Comparison of ENCODE assay signal across 30 cellular contexts in the genomic region with DNA sequence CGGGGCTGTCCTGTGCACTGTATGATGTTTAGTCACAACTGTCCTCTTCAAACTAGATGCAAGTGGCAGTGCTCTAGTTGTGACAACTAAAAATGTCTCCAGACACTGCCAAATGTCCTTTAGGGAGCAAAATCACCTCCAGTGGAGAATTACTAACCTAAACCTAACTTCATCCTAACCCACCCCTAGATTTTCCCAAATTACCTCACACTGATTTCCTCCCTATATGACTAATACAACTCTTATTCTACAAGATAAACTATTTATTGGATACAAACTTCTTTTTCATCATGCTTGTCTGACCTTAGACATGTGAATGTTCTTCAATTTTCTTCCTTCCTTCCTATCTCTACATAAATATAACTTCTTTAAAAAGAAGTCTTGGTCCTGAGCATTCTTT. TPM values are rescaled to one million over a fixed set of nuclear protein-coding genes. Genes with fewer than 3 reads are reported as not detected.
DNase-seq lines count a peak whose midpoint lies in the region; ATAC-seq and TF ChIP-seq lines count a peak whose summit lies in the region.
"Had no signal": no experiment of that assay in that cellular context is flagged by ENCODE, and none has a peak within 500 bp of the region (broad histone marks: within the 10 kb centered on the region; RNA-seq: fewer than 3 reads in every experiment).

No MANE protein-coding gene starts in this region.

- H3K36me3 Mint-ChIP-seq in CD4-positive, alpha-beta memory T cell = peaks cover 35 to 53% of the 10 kb centered on the region in 2 donors
- peaks cover 37% of the 10 kb centered on the region for H3K36me3 Mint-ChIP-seq in central memory CD8-positive, alpha-beta T cell (ENCODE audit: insufficient read depth)
- H3K36me3 Mint-ChIP-seq in naive B cell = peaks cover 33 to 39% of the 10 kb centered on the region in 2 donors

- H4K8ac ChIP-seq in mesendoderm (ENCODE audit: low read depth, low read length) = no peak overlapping the region

- POLR2A ChIA-PET in A673 (lab: Charles Lee; ENCODE audit: low non-redundant PET) = no interaction called here
- POLR2A ChIA-PET in CD4-positive, alpha-beta memory T cell (lab: Charles Lee; ENCODE audit: partially characterized antibody) = no interaction called here
- POLR2A ChIA-PET in HEK293T (lab: Yijun Ruan, JAX) = no interaction called here

- H3K27ac Mint-ChIP-seq in CD4-positive, alpha-beta memory T cell = peak overlapping the region in 4 of 7 donors; percentile 14 to 32 (median 18)
- peak overlapping the region; percentile 26 for H3K27ac Mint-ChIP-seq in central memory CD8-positive, alpha-beta T cell (ENCODE audit: low read depth)
- H3K27ac Mint-ChIP-seq in naive B cell = peak overlapping the region in 5 of 6 donors; percentile 10 to 95 (median 71)
- H3K27ac Mint-ChIP-seq: activated naive CD8-positive, alpha-beta T cell treated with anti-CD3 and anti-CD28 coated beads, Interleukin-2, amount 10 ng/mL, durations not matched to agents 7 days and 5 days; dendritic cell treated with granulocyte-macrophage colony-stimulating factor and Interleukin-4, amounts not matched to agents 40 ng/mL and 50 ng/mL, for 4 days; endodermal cell; natural killer cell treated with Interleukin-12 subunit alpha and Interleukin-12 subunit beta and Interleukin-15 and Interleukin-18, amount 100 ng/mL, for 72 hours; T-helper 1 cell treated with Interleukin-12 subunit alpha and Interleukin-12 subunit beta and Interleukin-4 antibody, amounts not matched to agents 30 μg/mL and 1 μg/mL, for 36 hours had no signal

- H3K9ac ChIP-seq in mesendoderm (ENCODE audit: low read length) = no peak overlapping the region
- H3K9ac ChIP-seq: SK-N-SH had no signal

- H3K56ac ChIP-seq in mesendoderm (ENCODE audit: low read length) = no peak overlapping the region

- no peak overlapping the region for H3K4me3 Mint-ChIP-seq in CD4-positive, alpha-beta memory T cell
- no peak overlapping the region for H3K4me3 Mint-ChIP-seq in central memory CD8-positive, alpha-beta T cell
- H3K4me3 Mint-ChIP-seq in naive B cell = peak overlapping the region in 1 of 8 donors; percentile 40
- H3K4me3 Mint-ChIP-seq: activated naive CD8-positive, alpha-beta T cell treated with anti-CD3 and anti-CD28 coated beads, Interleukin-2, amount 10 ng/mL, durations not matched to agents 7 days and 5 days; dendritic cell treated with granulocyte-macrophage colony-stimulating factor and Interleukin-4, amounts not matched to agents 40 ng/mL and 50 ng/mL, for 4 days; endodermal cell; natural killer cell treated with Interleukin-12 subunit alpha and Interleukin-12 subunit beta and Interleukin-15 and Interleukin-18, amount 100 ng/mL, for 72 hours; T-helper 1 cell treated with Interleukin-12 subunit alpha and Interleukin-12 subunit beta and Interleukin-4 antibody, amounts not matched to agents 30 μg/mL and 1 μg/mL, for 36 hours had no signal

- no peak overlapping the region for H2BK120ac ChIP-seq in mesendoderm (ENCODE audit: low read depth, low read length)

- H3K4me1 Mint-ChIP-seq in CD4-positive, alpha-beta memory T cell = peaks cover 0 to 7% (median 5%) of the 10 kb centered on the region in 4 donors
- peaks cover 7% of the 10 kb centered on the region for H3K4me1 Mint-ChIP-seq in central memory CD8-positive, alpha-beta T cell
- H3K4me1 Mint-ChIP-seq in naive B cell = peaks cover 33 to 53% (median 38%) of the 10 kb centered on the region in 3 donors
- H3K4me1 Mint-ChIP-seq: activated naive CD8-positive, alpha-beta T cell treated with anti-CD3 and anti-CD28 coated beads, Interleukin-2, amount 10 ng/mL, durations not matched to agents 7 days and 5 days; endodermal cell had no signal

- no TSS peak for BruUV-seq in A673 (replicated peaks; lab: Mats Ljungman, UMichigan)

- H3K4me1 ChIP-seq in A673 (ENCODE audit: insufficient read depth, low read length, poor library complexity, severe bottlenecking) = peaks cover 7% of the 10 kb centered on the region
- H3K4me1 ChIP-seq in CD4-positive, alpha-beta memory T cell (ENCODE audit: insufficient read depth, low read length) = no peaks in the 10 kb centered on the region
- H3K4me1 ChIP-seq in thyroid gland = peaks cover 0 to 8% of the 10 kb centered on the region in 2 donors
- no peaks in the 10 kb centered on the region for H3K4me1 ChIP-seq in mesendoderm (ENCODE audit: control insufficient read depth, low read depth, low read length)
- H3K4me1 ChIP-seq: A549, BE2C, pancreas had no signal

- H2BK15ac ChIP-seq in mesendoderm (replicated peaks; ENCODE audit: low read depth) = no peak overlapping the region

- 95 to 96% methylated on average over 1 of the region's 1 CpG for WGBS in thyroid gland, 2 donors
- WGBS in mesendoderm (ENCODE audit: extremely low coverage, insufficient coverage, low lambda C conversion rate) = no CpG with 5 or more reads among the region's 1 CpG

- no peak overlapping the region for H3K4ac ChIP-seq in mesendoderm (ENCODE audit: low read depth, low read length)

- no peak for TF ChIP-seq POLR2A in thyroid gland (IDR thresholded peaks at IDR 0.05)

- H3K79me1 ChIP-seq in mesendoderm (ENCODE audit: low read length) = no peaks in the 10 kb centered on the region

- no peak overlapping the region for H3K18ac ChIP-seq in mesendoderm (ENCODE audit: low read length)

- H3K27ac ChIP-seq in A673 (ENCODE audit: low read depth, low read length, poor library complexity, severe bottlenecking) (peak overlapping the region; percentile 1), thyroid gland (no peak overlapping the region), mesendoderm (ENCODE audit: low read depth, low read length) (no peak overlapping the region)
- H3K27ac ChIP-seq in CD4-positive, alpha-beta memory T cell (ENCODE audit: low read depth, low read length) = no peak overlapping the region
- H3K27ac ChIP-seq: A549, esophagus muscularis mucosa, pancreas, PC-9, thoracic aorta had no signal

- intact Hi-C loops in A673 (cut with micrococcal nuclease; ENCODE audit: unreplicated experiment) (no loop called here), thyroid gland (cut with DNase I) (loop anchor here (10.0 kb wide), 1 partner anchor 315 kb away; no protein-coding TSS in a partner anchor)
- intact Hi-C loops in CD4-positive, alpha-beta memory T cell (cut with micrococcal nuclease) = no loop called here

- no peaks in the 10 kb centered on the region for H3K9me3 Mint-ChIP-seq in CD4-positive, alpha-beta memory T cell
- no peaks in the 10 kb centered on the region for H3K9me3 Mint-ChIP-seq in central memory CD8-positive, alpha-beta T cell
- no peaks in the 10 kb centered on the region for H3K9me3 Mint-ChIP-seq in naive B cell
- H3K9me3 Mint-ChIP-seq: activated naive CD8-positive, alpha-beta T cell treated with anti-CD3 and anti-CD28 coated beads, Interleukin-2, amount 10 ng/mL, durations not matched to agents 7 days and 5 days; dendritic cell treated with granulocyte-macrophage colony-stimulating factor and Interleukin-4, amounts not matched to agents 40 ng/mL and 50 ng/mL, for 4 days; endodermal cell; natural killer cell treated with Interleukin-12 subunit alpha and Interleukin-12 subunit beta and Interleukin-15 and Interleukin-18, amount 100 ng/mL, for 72 hours; T-helper 1 cell treated with Interleukin-12 subunit alpha and Interleukin-12 subunit beta and Interleukin-4 antibody, amounts not matched to agents 30 μg/mL and 1 μg/mL, for 36 hours had no signal

- H2AK5ac ChIP-seq in mesendoderm (ENCODE audit: low read length) = no peak overlapping the region

- TF ChIP-seq CTCF in A673 (conservative IDR thresholded peaks at IDR 0.05; ENCODE audit: low read depth, low read length) = no peak
- no peak for TF ChIP-seq CTCF in thyroid gland (IDR thresholded peaks at IDR 0.05)

- no peak overlapping the region for H4K5ac ChIP-seq in mesendoderm (ENCODE audit: low read length)

- no peaks in the 10 kb centered on the region for H3K36me3 ChIP-seq in A673 (ENCODE audit: insufficient read depth, low read length, poor library complexity, severe bottlenecking)
- no peaks in the 10 kb centered on the region for H3K36me3 ChIP-seq in CD4-positive, alpha-beta memory T cell (ENCODE audit: insufficient read depth, low read length)
- peaks cover 8 to 12% of the 10 kb centered on the region in 2 donors for H3K36me3 ChIP-seq in thyroid gland
- H3K36me3 ChIP-seq in mesendoderm (ENCODE audit: control insufficient read depth, insufficient read depth, low read length) = no peaks in the 10 kb centered on the region
- H3K36me3 ChIP-seq: BE2C, pancreas had no signal

- DNase-seq in A673 (ENCODE audit: low spot score) (no peak), naive B cell (no peak), thyroid gland (no peak), mesendoderm (no peak), HEK293T (ENCODE audit: extremely low spot score) (no peak)
- no peak for DNase-seq in CD4-positive, alpha-beta memory T cell
- DNase-seq in central memory CD8-positive, alpha-beta T cell (ENCODE audit: low spot score in 2 of 2) = no peak
- DNase-seq: activated effector memory CD4-positive, alpha-beta T cell treated with anti-CD3 and anti-CD28 coated beads, Interleukin-2, amount 50 U/mL, for 16 hours; activated naive CD8-positive, alpha-beta T cell treated with anti-CD3 and anti-CD28 coated beads, Interleukin-2, amount 10 ng/mL, durations not matched to agents 7 days and 5 days; aorta; BE2C; COR-L47; endodermal cell; foreskin melanocyte; NCI-H146; NCI-H2107; NCI-H345; NCI-H69; pancreas; PC-9; SK-N-SH; stimulated activated naive CD4-positive, alpha-beta T cell had no signal

- H3K27me3 Mint-ChIP-seq in CD4-positive, alpha-beta memory T cell = no peaks in the 10 kb centered on the region
- H3K27me3 Mint-ChIP-seq in central memory CD8-positive, alpha-beta T cell = no peaks in the 10 kb centered on the region
- H3K27me3 Mint-ChIP-seq in naive B cell = no peaks in the 10 kb centered on the region
- H3K27me3 Mint-ChIP-seq: activated naive CD8-positive, alpha-beta T cell treated with anti-CD3 and anti-CD28 coated beads, Interleukin-2, amount 10 ng/mL, durations not matched to agents 7 days and 5 days; dendritic cell treated with granulocyte-macrophage colony-stimulating factor and Interleukin-4, amounts not matched to agents 40 ng/mL and 50 ng/mL, for 4 days; natural killer cell treated with Interleukin-12 subunit alpha and Interleukin-12 subunit beta and Interleukin-15 and Interleukin-18, amount 100 ng/mL, for 72 hours had no signal

- H3K79me2 ChIP-seq in mesendoderm (ENCODE audit: control insufficient read depth, insufficient read depth, low read length) = no peaks in the 10 kb centered on the region

- no peak overlapping the region for H2BK5ac ChIP-seq in mesendoderm (ENCODE audit: low read length)

- no peak overlapping the region for H3K4me3 ChIP-seq in A673 (ENCODE audit: low read depth, low read length, poor library complexity, severe bottlenecking)
- no peak overlapping the region for H3K4me3 ChIP-seq in CD4-positive, alpha-beta memory T cell (ENCODE audit: low read length in 2 of 2)
- no peak overlapping the region for H3K4me3 ChIP-seq in thyroid gland (replicated peaks in 1 of 3)
- H3K4me3 ChIP-seq in mesendoderm (ENCODE audit: low read length) = no peak overlapping the region
- H3K4me3 ChIP-seq: A549, esophagus muscularis mucosa, pancreas, PC-9, thoracic aorta had no signal

- ATAC-seq in central memory CD8-positive, alpha-beta T cell (replicated peaks; ENCODE audit: extremely low read depth, poor library complexity, severe bottlenecking) = no peak
- ATAC-seq in naive B cell (ENCODE audit: low read depth in 2 of 2) = no peak
- no peak for ATAC-seq in HG02798 (IDR thresholded peaks at IDR 0.05; ENCODE audit: poor library complexity, unreplicated experiment)
- ATAC-seq: A549; HCT116; natural killer cell treated with Interleukin-12 subunit alpha and Interleukin-12 subunit beta and Interleukin-15 and Interleukin-18, amount 100 ng/mL, for 72 hours; pancreas had no signal

- H3K9me3 ChIP-seq in A673 (ENCODE audit: low read depth, low read length, poor library complexity, severe bottlenecking) (no peaks in the 10 kb centered on the region), thyroid gland (no peaks in the 10 kb centered on the region)
- H3K9me3 ChIP-seq in CD4-positive, alpha-beta memory T cell (ENCODE audit: control insufficient read depth in 1 of 2, low read length in 2 of 2) = no peaks in the 10 kb centered on the region
- H3K9me3 ChIP-seq: A549, BE2C, esophagus muscularis mucosa, pancreas, SK-N-SH, thoracic aorta had no signal

- H3K27me3 ChIP-seq in A673 (replicated peaks; ENCODE audit: insufficient read depth, low read depth, low read length, poor library complexity) = no peaks in the 10 kb centered on the region
- H3K27me3 ChIP-seq in CD4-positive, alpha-beta memory T cell (ENCODE audit: insufficient read depth, low read length) = no peaks in the 10 kb centered on the region
- no peaks in the 10 kb centered on the region for H3K27me3 ChIP-seq in thyroid gland
- no peaks in the 10 kb centered on the region for H3K27me3 ChIP-seq in mesendoderm (ENCODE audit: insufficient read depth, low read length, poor library complexity)
- H3K27me3 ChIP-seq: BE2C, esophagus muscularis mucosa, pancreas had no signal

- H3K4me2 ChIP-seq in mesendoderm (ENCODE audit: low read length) = no peak overlapping the region
- H3K4me2 ChIP-seq: A549, PC-9, SK-N-SH had no signal

- no peak overlapping the region for H3K23ac ChIP-seq in mesendoderm (ENCODE audit: low read length)

- CTCF ChIA-PET in A673 (lab: Charles Lee) = no interaction called here
- CTCF ChIA-PET in CD4-positive, alpha-beta memory T cell (lab: Charles Lee; ENCODE audit: partially characterized antibody) = interaction anchor here (1.1 to 1.3 kb wide), 2 partner anchors 18 to 318 kb away, joined by 3 read pairs; no protein-coding TSS in a partner anchor
- CTCF ChIA-PET in HEK293T (lab: Yijun Ruan, JAX) = no interaction called here

RNA-seq across cellular contexts. Expression of a gene that starts 26.4 kb away (rescaled TPM):
- total RNA-seq in A673 (2021) (19.2 and 19.5 TPM in 2 replicates), thyroid gland (10 to 100 TPM; 42.9 to 62.1 (median 47.2) TPM)
- 10 to 100 TPM; 28.0 to 28.9 TPM for total RNA-seq in CD4-positive, alpha-beta memory T cell
- polyA plus RNA-seq in CD4-positive, alpha-beta memory T cell = 10 to 100 TPM; 20.9 to 28.8 TPM
- polyA plus RNA-seq in naive B cell (ENCODE audit: low read depth in 6 of 6) = 10 to 100 TPM; 54.6 to 82.7 (median 67.0) TPM
- polyA plus RNA-seq in mesendoderm (2013, experiment 1 of 2) = 7.8 TPM
- polyA plus RNA-seq in mesendoderm (2013, experiment 2 of 2) = 8.3 TPM

RNA-seq across cellular contexts. Expression of a gene that starts 43.3 kb away (rescaled TPM):
- 43.4 and 45.7 TPM in 2 replicates for total RNA-seq in A673 (2021)
- total RNA-seq in CD4-positive, alpha-beta memory T cell = under 1 TPM; 0.22 to 0.41 TPM
- polyA plus RNA-seq in CD4-positive, alpha-beta memory T cell = under 1 TPM in 1 of 2 donors, not detected in 1; 0.32 TPM
- 1 to 10 TPM in 1 of 6 donors, under 1 TPM in 4, not detected in 1; 0.29 to 1.2 (median 0.47) TPM for polyA plus RNA-seq in naive B cell (ENCODE audit: low read depth in 6 of 6)
- 10 to 100 TPM; 10.1 to 19.5 (median 13.0) TPM for total RNA-seq in thyroid gland
- polyA plus RNA-seq in mesendoderm (2013, experiment 1 of 2) = 1.8 TPM
- polyA plus RNA-seq in mesendoderm (2013, experiment 2 of 2) = 2.1 TPM
- total RNA-seq: natural killer cell treated with Interleukin-12 subunit alpha and Interleukin-12 subunit beta and Interleukin-15 and Interleukin-18, amount 100 ng/mL, for 72 hours had no signal

Comparison
In these comparisons a context has a peak if more than half of its experiments do, and no peak if none do; other contexts are left out.
1. H3K27ac Mint-ChIP-seq: peak in every context shown above with its lines; median percentile 71 in naive B cell; 26 in central memory CD8-positive, alpha-beta T cell; 18 in CD4-positive, alpha-beta memory T cell.
2. RNA of a gene that starts 43.3 kb away (total RNA-seq): 43.4 to 45.7 TPM in A673 and 10.1 to 19.5 TPM in thyroid gland; 0.22 to 0.41 TPM in CD4-positive, alpha-beta memory T cell; every median in the first group is over 4 times any median in the second.